Comparison of ENCODE assay signal across 14 cellular contexts in genomic region chr2:40315684-40316083, GRCh38.
DNase-seq lines count a peak whose midpoint lies in the region; TF ChIP-seq lines count a peak whose summit lies in the region.
"Had no signal": no experiment of that assay in that cellular context is flagged by ENCODE, and none has a peak within 500 bp of the region (broad histone marks: within the 10 kb centered on the region; RNA-seq: fewer than 3 reads in every experiment).

No MANE protein-coding gene starts in this region.

- no peak overlapping the region for H3K4me3 Mint-ChIP-seq in nephron
- H3K4me3 Mint-ChIP-seq: activated naive CD8-positive, alpha-beta T cell treated with anti-CD3 and anti-CD28 coated beads, Interleukin-2, amount 10 ng/mL, durations not matched to agents 7 days and 5 days; natural killer cell treated with Interleukin-12 subunit alpha and Interleukin-12 subunit beta and Interleukin-15 and Interleukin-18, amount 100 ng/mL, for 72 hours had no signal

- H3K36me3 Mint-ChIP-seq in nephron (ENCODE audit: low read depth), result peaks cover 16% of the 10 kb centered on the region
- H3K36me3 Mint-ChIP-seq: activated naive CD8-positive, alpha-beta T cell treated with anti-CD3 and anti-CD28 coated beads, Interleukin-2, amount 10 ng/mL, durations not matched to agents 7 days and 5 days; natural killer cell treated with Interleukin-12 subunit alpha and Interleukin-12 subunit beta and Interleukin-15 and Interleukin-18, amount 100 ng/mL, for 72 hours had no signal

- in situ Hi-C loops in G401 (cut with HindIII; ENCODE audit: low sequenced_read_pairs), result no loop called here

- DNase-seq in EL (peak; percentile 69), NCI-H1694 treated with DMSO at 0.1 percent for 48 hours (lab: John Stamatoyannopoulos, UW) (peak; percentile 7), cardiac fibroblast (ENCODE audit: low read depth in 2 of 2) (peak; percentile 72 to 85), GM20000 (ENCODE audit: low spot score) (no peak), NOMO-1 treated with dmso at 0.1 percent for 144 hours (lab: John Stamatoyannopoulos, UW; ENCODE audit: unreplicated experiment) (no peak), RWPE1 (ENCODE audit: low spot score) (no peak), G401 (ENCODE audit: low spot score) (no peak)
- DNase-seq: activated CD8-positive, alpha-beta memory T cell treated with anti-CD3 and anti-CD28 coated beads, Interleukin-2, amount 50 U/mL, for 48 hours; activated naive CD8-positive, alpha-beta T cell treated with anti-CD3 and anti-CD28 coated beads, Interleukin-2, amount 10 ng/mL, durations not matched to agents 7 days and 5 days; dermis blood vessel endothelial cell; GF-D8; NCI-H1930 had no signal

- CTCF ChIA-PET in RWPE1 (lab: Yijun Ruan, JAX), result no interaction called here

- TF ChIP-seq CTCF in cardiac fibroblast (IDR thresholded peaks at IDR 0.05; ENCODE audit: low read depth, low read length) (no peak), nephron (IDR thresholded peaks at IDR 0.05; ENCODE audit: unreplicated experiment in 3 of 3) (no peak), GM20000 (IDR thresholded peaks at IDR 0.05; ENCODE audit: extremely low read depth, missing control alignments) (no peak), RWPE1 (conservative IDR thresholded peaks at IDR 0.05; ENCODE audit: low read depth) (no peak)

- H3K9me3 Mint-ChIP-seq in nephron, result peaks cover 7% of the 10 kb centered on the region

- no peak overlapping the region for H3K27ac ChIP-seq in RWPE1

- H3K27me3 Mint-ChIP-seq in nephron (ENCODE audit: low read depth), result no peaks in the 10 kb centered on the region
- H3K27me3 Mint-ChIP-seq: activated naive CD8-positive, alpha-beta T cell treated with anti-CD3 and anti-CD28 coated beads, Interleukin-2, amount 10 ng/mL, durations not matched to agents 7 days and 5 days; natural killer cell treated with Interleukin-12 subunit alpha and Interleukin-12 subunit beta and Interleukin-15 and Interleukin-18, amount 100 ng/mL, for 72 hours had no signal

- H3K4me3 ChIP-seq in cardiac fibroblast (replicated peaks in 1 of 2; ENCODE audit: low read depth in 2 of 2, low read length in 2 of 2), result no peak overlapping the region

- H3K27ac Mint-ChIP-seq in nephron, result peak overlapping the region; percentile 88 to 91 (median 90)
- H3K27ac Mint-ChIP-seq: activated naive CD8-positive, alpha-beta T cell treated with anti-CD3 and anti-CD28 coated beads, Interleukin-2, amount 10 ng/mL, durations not matched to agents 7 days and 5 days; natural killer cell treated with Interleukin-12 subunit alpha and Interleukin-12 subunit beta and Interleukin-15 and Interleukin-18, amount 100 ng/mL, for 72 hours had no signal

- H3K4me1 Mint-ChIP-seq in nephron, result peaks cover 38% of the 10 kb centered on the region
- H3K4me1 Mint-ChIP-seq: activated naive CD8-positive, alpha-beta T cell treated with anti-CD3 and anti-CD28 coated beads, Interleukin-2, amount 10 ng/mL, durations not matched to agents 7 days and 5 days had no signal

- POLR2A ChIA-PET in RWPE1 (lab: Yijun Ruan, JAX; ENCODE audit: low non-redundant PET), result no interaction called here

Comparison
In these comparisons a context has a peak if more than half of its experiments do, and no peak if none do; other contexts are left out.
1. DNase-seq: peak in EL (single experiment), NCI-H1694 treated with DMSO at 0.1 percent for 48 hours (single experiment) and cardiac fibroblast (2 of 2); none in GM20000 (single experiment), NOMO-1 treated with dmso at 0.1 percent for 144 hours (single experiment), RWPE1 (single experiment) and G401 (single experiment).